ENCODE assay signal across 17 cellular contexts in genomic region chr5:168299372-168299771, GRCh38.
"Had no signal": no experiment of that assay in that cellular context is flagged by ENCODE, and none has a peak within 500 bp of the region (broad histone marks: within the 10 kb centered on the region; RNA-seq: fewer than 3 reads in every experiment).

No MANE protein-coding gene starts in this region.

- H2AFZ ChIP-seq: hepatocyte had no signal

- H3K4me3 ChIP-seq: hepatocyte, lower lobe of right lung, pancreas, thyroid gland, vagina had no signal

- H3K27me3 ChIP-seq: hepatocyte, pancreas, thyroid gland, vagina had no signal

- H3K27ac ChIP-seq: hepatocyte, lower lobe of right lung, vagina had no signal

- H3K36me3 ChIP-seq: lower lobe of right lung, pancreas, thyroid gland, vagina had no signal

- H3K4me3 Mint-ChIP-seq: activated CD4-positive, alpha-beta T cell treated with anti-CD3 and anti-CD28 coated beads, Interleukin-2, amount 10 ng/mL, durations not matched to agents 7 days and 5 days; activated naive CD8-positive, alpha-beta T cell treated with anti-CD3 and anti-CD28 coated beads, Interleukin-2, amount 50 U/mL, for 24 hours; stimulated activated naive B cell treated with anti-CD40 and anti-IgM and Interleukin-4, amounts not matched to agents 10 μg/mL and 1 μg/mL and 100 μg/mL, for 72 hours; T-helper 2 cell treated with Interferon-gamma antibody and Interleukin-4, amounts not matched to agents 5 μg/mL and 100 μg/mL, for 36 hours had no signal

- H3K4me1 Mint-ChIP-seq: activated CD4-positive, alpha-beta T cell treated with anti-CD3 and anti-CD28 coated beads, Interleukin-2, amount 10 ng/mL, durations not matched to agents 7 days and 5 days; activated naive CD8-positive, alpha-beta T cell treated with anti-CD3 and anti-CD28 coated beads, Interleukin-2, amount 50 U/mL, for 24 hours; stimulated activated naive B cell treated with anti-CD40 and anti-IgM and Interleukin-4, amounts not matched to agents 10 μg/mL and 1 μg/mL and 100 μg/mL, for 72 hours had no signal

- ATAC-seq: activated naive CD8-positive, alpha-beta T cell treated with anti-CD3 and anti-CD28 coated beads, Interleukin-2, amount 50 U/mL, for 24 hours; esophagus mucosa; lower lobe of right lung; pancreas; stimulated activated naive B cell treated with anti-CD40 and anti-IgM and Interleukin-4, amounts not matched to agents 10 μg/mL and 1 μg/mL and 100 μg/mL, for 72 hours had no signal

- H3K4me2 ChIP-seq: hepatocyte had no signal

- H3K4me1 ChIP-seq: vagina had no signal

- H3K9me3 ChIP-seq: lower lobe of right lung, pancreas, thyroid gland, vagina had no signal

- H3K9me3 Mint-ChIP-seq: activated CD4-positive, alpha-beta T cell treated with anti-CD3 and anti-CD28 coated beads, Interleukin-2, amount 10 ng/mL, durations not matched to agents 7 days and 5 days; activated naive CD8-positive, alpha-beta T cell treated with anti-CD3 and anti-CD28 coated beads, Interleukin-2, amount 50 U/mL, for 24 hours; T-helper 2 cell treated with Interferon-gamma antibody and Interleukin-4, amounts not matched to agents 5 μg/mL and 100 μg/mL, for 36 hours had no signal

- H3K27ac Mint-ChIP-seq: activated CD4-positive, alpha-beta T cell treated with anti-CD3 and anti-CD28 coated beads, Interleukin-2, amount 10 ng/mL, durations not matched to agents 7 days and 5 days; activated naive CD8-positive, alpha-beta T cell treated with anti-CD3 and anti-CD28 coated beads, Interleukin-2, amount 50 U/mL, for 24 hours; stimulated activated naive B cell treated with anti-CD40 and anti-IgM and Interleukin-4, amounts not matched to agents 10 μg/mL and 1 μg/mL and 100 μg/mL, for 72 hours; T-helper 2 cell treated with Interferon-gamma antibody and Interleukin-4, amounts not matched to agents 5 μg/mL and 100 μg/mL, for 36 hours had no signal

- DNase-seq: activated CD4-positive, alpha-beta T cell treated with anti-CD3 and anti-CD28 coated beads, Interleukin-2, amount 10 ng/mL, durations not matched to agents 7 days and 5 days; activated naive CD4-positive, alpha-beta T cell; activated naive CD8-positive, alpha-beta T cell treated with anti-CD3 and anti-CD28 coated beads, Interleukin-2, amount 50 U/mL, for 24 hours; aorta; kidney; lower lobe of right lung; midbrain; pancreas; retina; stimulated activated CD4-positive, alpha-beta T cell treated with anti-CD3 and anti-CD28 coated beads, Interleukin-2, amount 100 ng/mL, for 48 hours; stimulated activated naive B cell treated with anti-CD40 and anti-IgM and Interleukin-4, amounts not matched to agents 10 μg/mL and 1 μg/mL and 100 μg/mL, for 72 hours; SW 1271; thyroid gland had no signal

- H3K27me3 Mint-ChIP-seq: activated naive CD8-positive, alpha-beta T cell treated with anti-CD3 and anti-CD28 coated beads, Interleukin-2, amount 50 U/mL, for 24 hours had no signal

- H3K36me3 Mint-ChIP-seq: stimulated activated naive B cell treated with anti-CD40 and anti-IgM and Interleukin-4, amounts not matched to agents 10 μg/mL and 1 μg/mL and 100 μg/mL, for 72 hours had no signal
